In genomic region chr2:199659207-199659606, GRCh38 we compare ENCODE assay signal across 9 cellular contexts.
DNase-seq lines count a peak whose midpoint lies in the region; ATAC-seq and TF ChIP-seq lines count a peak whose summit lies in the region.
"Had no signal": no experiment of that assay in that cellular context is flagged by ENCODE, and none has a peak within 500 bp of the region (broad histone marks: within the 10 kb centered on the region; RNA-seq: fewer than 3 reads in every experiment).

No MANE protein-coding gene starts in this region.

- no peaks in the 10 kb centered on the region for H3K4me1 Mint-ChIP-seq in glutamatergic neuron (ENCODE audit: low read depth, unreplicated experiment)
- no peaks in the 10 kb centered on the region for H3K4me1 Mint-ChIP-seq in effector memory CD8-positive, alpha-beta T cell (ENCODE audit: low read depth in 2 of 2)

- H3K9me3 ChIP-seq in SU-DHL-6 (ENCODE audit: insufficient read depth, low read length) (no peaks in the 10 kb centered on the region), ovary (no peaks in the 10 kb centered on the region)

- H3K4me3 ChIP-seq in SU-DHL-6 (ENCODE audit: insufficient read depth, low read length, poor library complexity, severe bottlenecking): peak overlapping the region; percentile 18
- H3K4me3 ChIP-seq in ovary: peak overlapping the region; percentile 8

- no peaks in the 10 kb centered on the region for H3K27me3 ChIP-seq in SU-DHL-6 (ENCODE audit: low read length)
- H3K27me3 ChIP-seq in ovary: no peaks in the 10 kb centered on the region

- intact Hi-C loops in ovary (cut with DNase I): no loop called here

- H3K36me3 Mint-ChIP-seq in glutamatergic neuron (ENCODE audit: unreplicated experiment): peaks cover 10% of the 10 kb centered on the region
- no peaks in the 10 kb centered on the region for H3K36me3 Mint-ChIP-seq in effector memory CD8-positive, alpha-beta T cell (ENCODE audit: insufficient read depth)

- H3K27ac Mint-ChIP-seq in glutamatergic neuron (ENCODE audit: unreplicated experiment): no peak overlapping the region
- no peak overlapping the region for H3K27ac Mint-ChIP-seq in effector memory CD8-positive, alpha-beta T cell

- no peak overlapping the region for H2AFZ ChIP-seq in SU-DHL-6 (ENCODE audit: low read depth, low read length, severe bottlenecking)

- peak overlapping the region; percentile 57 for H3K4me3 Mint-ChIP-seq in glutamatergic neuron (ENCODE audit: unreplicated experiment)
- no peak overlapping the region for H3K4me3 Mint-ChIP-seq in effector memory CD8-positive, alpha-beta T cell

- no peak for ATAC-seq in effector memory CD8-positive, alpha-beta T cell (replicated peaks)

- DNase-seq in NCI-H524 (lab: John Stamatoyannopoulos, UW): peak; percentile 30 to 71
- no peak for DNase-seq in NCI-H524 treated with DMSO at 0.1 percent for 48 hours (lab: John Stamatoyannopoulos, UW)
- DNase-seq in glutamatergic neuron: peak; percentile 73
- DNase-seq in ovary: peak in 2 of 5 donors; percentile 27 to 44
- no peak for DNase-seq in RPMI8226
- no peak for DNase-seq in effector memory CD8-positive, alpha-beta T cell
- DNase-seq in DMS153 treated with DMSO at 0.1 percent for 48 hours (lab: John Stamatoyannopoulos, UW; ENCODE audit: unreplicated experiment): no peak

- no peaks in the 10 kb centered on the region for H3K36me3 ChIP-seq in SU-DHL-6 (ENCODE audit: low read length)
- H3K36me3 ChIP-seq in ovary: no peaks in the 10 kb centered on the region

- H3K9me2 ChIP-seq in SU-DHL-6 (replicated peaks; ENCODE audit: insufficient read depth, low read length): no peaks in the 10 kb centered on the region

- 1 to 2% (median 1%) methylated on average over 31 to 39 of the region's 39 CpGs for WGBS in ovary, 3 donors

- H3K9ac ChIP-seq in SU-DHL-6 (ENCODE audit: low read length): no peak overlapping the region

- no peaks in the 10 kb centered on the region for H3F3A ChIP-seq in SU-DHL-6 (ENCODE audit: insufficient read depth)

- H3K4me1 ChIP-seq in ovary (ENCODE audit: insufficient read depth): no peaks in the 10 kb centered on the region

- H3K9me3 Mint-ChIP-seq in glutamatergic neuron (ENCODE audit: unreplicated experiment): peaks cover 2% of the 10 kb centered on the region
- peaks cover 0 to 6% of the 10 kb centered on the region in 2 donors for H3K9me3 Mint-ChIP-seq in effector memory CD8-positive, alpha-beta T cell

- no peaks in the 10 kb centered on the region for H4K20me1 ChIP-seq in SU-DHL-6 (ENCODE audit: low read depth, low read length)

- TF ChIP-seq POLR2A in ovary (IDR thresholded peaks at IDR 0.05): no peak

- TF ChIP-seq CTCF in SU-DHL-6 (IDR thresholded peaks at IDR 0.05; ENCODE audit: insufficient read depth, low read length, poor library complexity, severe bottlenecking) (no peak), glutamatergic neuron (IDR thresholded peaks at IDR 0.05; ENCODE audit: partially characterized antibody, unreplicated experiment) (no peak), ovary (IDR thresholded peaks at IDR 0.05) (no peak)

- H3K27ac ChIP-seq in SU-DHL-6 (ENCODE audit: low read depth, low read length) (no peak overlapping the region), ovary (no peak overlapping the region)
- H3K27ac ChIP-seq: C4-2B had no signal

- TF ChIP-seq EP300 in ovary (IDR thresholded peaks at IDR 0.05): no peak

- H3K79me2 ChIP-seq in SU-DHL-6 (ENCODE audit: insufficient read depth, low read length): no peaks in the 10 kb centered on the region

- H3K27me3 Mint-ChIP-seq in glutamatergic neuron (ENCODE audit: unreplicated experiment): no peaks in the 10 kb centered on the region
- peaks cover 19 to 21% of the 10 kb centered on the region in 2 donors for H3K27me3 Mint-ChIP-seq in effector memory CD8-positive, alpha-beta T cell

- peak overlapping the region; percentile 40 for H3K4me2 ChIP-seq in SU-DHL-6 (ENCODE audit: low read depth, low read length, poor library complexity, severe bottlenecking)

Comparison
In these comparisons a context has a peak if more than half of its experiments do, and no peak if none do; other contexts are left out.
1. DNase-seq: peak in NCI-H524 (2 of 2) and glutamatergic neuron (single experiment); none in NCI-H524 treated with DMSO at 0.1 percent for 48 hours (single experiment), RPMI8226 (single experiment), effector memory CD8-positive, alpha-beta T cell (0 of 3) and DMS153 treated with DMSO at 0.1 percent for 48 hours (single experiment).